ENCODE assay signal across 8 cellular contexts in the genomic region with DNA sequence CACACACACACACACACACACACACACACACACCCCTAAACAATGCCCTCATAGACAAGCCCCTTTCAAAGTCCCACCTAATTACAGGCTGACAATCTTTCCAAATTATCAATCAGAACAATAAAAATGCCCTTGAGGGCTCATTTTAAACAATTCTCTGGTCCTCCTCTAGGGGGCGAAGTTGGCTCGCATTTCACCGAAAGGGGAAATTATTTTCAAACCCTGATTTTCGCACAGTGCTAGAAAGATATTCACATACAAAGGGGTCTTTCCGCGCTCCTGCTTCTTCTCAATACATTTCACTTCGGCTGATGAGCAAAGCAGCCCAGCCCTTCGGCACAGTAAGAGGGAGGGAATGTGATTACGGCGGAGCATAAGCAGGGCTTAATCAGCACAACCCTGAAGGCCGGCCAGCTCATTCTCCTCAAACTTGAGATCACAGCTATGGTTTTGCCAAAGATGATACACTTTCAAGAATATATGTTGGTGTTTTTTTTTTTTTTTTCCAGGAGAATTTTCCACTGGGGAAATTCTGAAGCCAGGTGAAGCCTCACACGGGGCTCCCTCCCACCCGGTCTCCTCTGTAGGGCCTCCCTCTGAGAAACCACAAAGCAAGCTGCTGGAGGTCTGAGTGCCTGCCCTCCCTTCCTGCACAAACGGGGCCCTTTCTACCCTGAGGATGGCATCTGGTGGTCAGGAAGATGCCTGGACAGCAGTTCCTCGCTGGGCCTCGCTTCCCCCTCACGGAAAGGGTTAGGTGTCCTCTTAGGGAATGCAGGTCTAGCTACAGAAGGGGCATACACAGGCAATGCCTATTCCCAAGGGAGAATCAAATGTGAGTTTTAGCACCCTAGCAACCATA.
DNase-seq lines count a peak whose midpoint lies in the region; ATAC-seq and TF ChIP-seq lines count a peak whose summit lies in the region.

No MANE protein-coding gene starts in this region.

- intact Hi-C loops in vagina (cut with DNase I), result no loop called here

- no peaks in the 10 kb centered on the region for H3K27me3 Mint-ChIP-seq in neural crest cell (ENCODE audit: low read depth)

- peak overlapping the region; percentile 35 for H3K4me3 Mint-ChIP-seq in neural crest cell

- no peak for TF ChIP-seq POLR2A in vagina (IDR thresholded peaks at IDR 0.05)

- H3K27me3 ChIP-seq in vagina, result no peaks in the 10 kb centered on the region

- no peaks in the 10 kb centered on the region for H3K9me3 Mint-ChIP-seq in neural crest cell

- H3K4me3 ChIP-seq in HEK293 (ENCODE audit: low read depth, low read length), result peak overlapping the region; percentile 20
- H3K4me3 ChIP-seq in vagina, result peak overlapping the region in 1 of 2 donors; percentile 30

- H3K27ac ChIP-seq in HEK293 (ENCODE audit: extremely low read depth, low read depth, low read length) (no peak overlapping the region), vagina (peak overlapping the region; percentile 65)

- peak overlapping the region; percentile 82 for H3K27ac Mint-ChIP-seq in neural crest cell (ENCODE audit: unreplicated experiment)

- peak; percentile 62 for TF ChIP-seq CTCF in HEK293 (tag by site-specific recombination; IDR thresholded peaks at IDR 0.05)
- peak; percentile 84 for TF ChIP-seq CTCF in neural crest cell (conservative IDR thresholded peaks at IDR 0.05)
- peak; percentile 59 to 83 (median 80) for TF ChIP-seq CTCF in vagina (IDR thresholded peaks at IDR 0.05)

- H3K4me1 ChIP-seq in HEK293 (ENCODE audit: control insufficient read depth, insufficient read depth, low read length) (peaks cover 7% of the 10 kb centered on the region; the same call in 1 of the 2 replicates), vagina (peaks cover 20% of the 10 kb centered on the region)

- DNase-seq in EL (peak; percentile 91), NCI-H526 treated with DMSO at 0.1 percent for 48 hours (lab: John Stamatoyannopoulos, UW) (peak; percentile 25), activated T-cell treated with anti-CD3 and anti-CD28 coated beads for 24 hours (ENCODE audit: low read depth) (peak; percentile 19), fibroblast of the conjunctiva (ENCODE audit: low read depth) (peak; percentile 63), neural crest cell (ENCODE audit: low read depth, low spot score) (peak; percentile 69), vagina (ENCODE audit: extremely low spot score in 2 of 2) (peak in 1 of 2 donors; percentile 87)

- no peaks in the 10 kb centered on the region for H3K36me3 Mint-ChIP-seq in neural crest cell (ENCODE audit: low read depth)

- H3K9me3 ChIP-seq in HEK293 (ENCODE audit: control insufficient read depth, insufficient read depth, low read depth, low read length) (no peaks in the 10 kb centered on the region), vagina (no peaks in the 10 kb centered on the region)

- H3K36me3 ChIP-seq in HEK293 (ENCODE audit: control insufficient read depth in 2 of 2, insufficient read depth in 1 of 2, low read length in 2 of 2), result no peaks in the 10 kb centered on the region
- no peaks in the 10 kb centered on the region for H3K36me3 ChIP-seq in vagina

- H3K4me1 Mint-ChIP-seq in neural crest cell, result peaks cover 10% of the 10 kb centered on the region

- no peak for ATAC-seq in GM21526 (IDR thresholded peaks at IDR 0.05; ENCODE audit: low FRiP score, unreplicated experiment)

- POLR2A ChIA-PET in HEK293 (lab: Yijun Ruan, JAX), result interaction anchor here (0.5 to 1.7 kb wide), 9 partner anchors 16 to 420 kb away, joined by 3 to 8 read pairs (median 5); a partner anchor contains a TSS

- CTCF ChIA-PET in HEK293 (lab: Yijun Ruan, JAX), result interaction anchor here (0.6 to 7.5 kb wide), 53 partner anchors 10 to 721 kb away, joined by 3 to 80 read pairs (median 4); no protein-coding TSS in a partner anchor

TF ChIP-seq in HEK293, 187 proteins besides CTCF, POLR2A, EP300 and RAD21 (continues in another document):
- TF ChIP-seq ZEB2 (tag by site-specific recombination; IDR thresholded peaks at IDR 0.05) (peak; percentile 19; the same call in 1 of the 2 replicates), ZNF157 (tag by site-specific recombination; IDR thresholded peaks at IDR 0.05) (no peak), SP2 (tag by site-specific recombination; IDR thresholded peaks at IDR 0.05) (no peak), GLIS1 (tag by site-specific recombination; IDR thresholded peaks at IDR 0.05) (peak; percentile 96), SCRT2 (tag by site-specific recombination; IDR thresholded peaks at IDR 0.05) (no peak), GLI4 (tag by site-specific recombination; IDR thresholded peaks at IDR 0.05) (no peak), KLF16 (tag by site-specific recombination; IDR thresholded peaks at IDR 0.05) (no peak), ZNF600 (tag by site-specific recombination; IDR thresholded peaks at IDR 0.05) (peak; percentile 57; the same call in 1 of the 2 replicates), ZNF521 (tag by site-specific recombination; IDR thresholded peaks at IDR 0.05) (no peak), ZNF10 (tag by site-specific recombination; IDR thresholded peaks at IDR 0.05) (peak; percentile 65; the same call in 1 of the 2 replicates), ZNF624 (tag by site-specific recombination; IDR thresholded peaks at IDR 0.05) (no peak), ZNF155 (tag by site-specific recombination; IDR thresholded peaks at IDR 0.05) (no peak), ZNF768 (tag by site-specific recombination; IDR thresholded peaks at IDR 0.05) (no peak), ZNF37A (tag by site-specific recombination; IDR thresholded peaks at IDR 0.05) (no peak), ZNF202 (tag by site-specific recombination; IDR thresholded peaks at IDR 0.05; ENCODE audit: borderline replicate concordance) (no peak)
- TF ChIP-seq, protein P1, sequence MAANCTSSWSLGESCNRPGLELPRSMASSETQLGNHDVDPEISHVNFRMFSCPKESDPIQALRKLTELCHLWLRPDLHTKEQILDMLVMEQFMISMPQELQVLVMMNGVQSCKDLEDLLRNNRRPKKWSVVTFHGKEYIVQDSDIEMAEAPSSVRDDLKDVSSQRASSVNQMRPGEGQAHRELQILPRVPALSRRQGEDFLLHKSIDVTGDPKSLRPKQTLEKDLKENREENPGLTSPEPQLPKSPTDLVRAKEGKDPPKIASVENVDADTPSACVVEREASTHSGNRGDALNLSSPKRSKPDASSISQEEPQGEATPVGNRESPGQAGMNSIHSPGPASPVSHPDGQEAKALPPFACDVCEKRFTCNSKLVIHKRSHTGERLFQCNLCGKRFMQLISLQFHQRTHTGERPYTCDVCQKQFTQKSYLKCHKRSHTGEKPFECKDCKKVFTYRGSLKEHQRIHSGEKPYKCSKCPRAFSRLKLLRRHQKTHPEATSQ (tag by site-specific recombination; IDR thresholded peaks at IDR 0.05), result no peak
- TF ChIP-seq, protein P2, sequence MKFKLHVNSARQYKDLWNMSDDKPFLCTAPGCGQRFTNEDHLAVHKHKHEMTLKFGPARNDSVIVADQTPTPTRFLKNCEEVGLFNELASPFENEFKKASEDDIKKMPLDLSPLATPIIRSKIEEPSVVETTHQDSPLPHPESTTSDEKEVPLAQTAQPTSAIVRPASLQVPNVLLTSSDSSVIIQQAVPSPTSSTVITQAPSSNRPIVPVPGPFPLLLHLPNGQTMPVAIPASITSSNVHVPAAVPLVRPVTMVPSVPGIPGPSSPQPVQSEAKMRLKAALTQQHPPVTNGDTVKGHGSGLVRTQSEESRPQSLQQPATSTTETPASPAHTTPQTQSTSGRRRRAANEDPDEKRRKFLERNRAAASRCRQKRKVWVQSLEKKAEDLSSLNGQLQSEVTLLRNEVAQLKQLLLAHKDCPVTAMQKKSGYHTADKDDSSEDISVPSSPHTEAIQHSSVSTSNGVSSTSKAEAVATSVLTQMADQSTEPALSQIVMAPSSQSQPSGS (tag by site-specific recombination; IDR thresholded peaks at IDR 0.05; ENCODE audit: low read depth), result no peak
- TF ChIP-seq, protein P3, sequence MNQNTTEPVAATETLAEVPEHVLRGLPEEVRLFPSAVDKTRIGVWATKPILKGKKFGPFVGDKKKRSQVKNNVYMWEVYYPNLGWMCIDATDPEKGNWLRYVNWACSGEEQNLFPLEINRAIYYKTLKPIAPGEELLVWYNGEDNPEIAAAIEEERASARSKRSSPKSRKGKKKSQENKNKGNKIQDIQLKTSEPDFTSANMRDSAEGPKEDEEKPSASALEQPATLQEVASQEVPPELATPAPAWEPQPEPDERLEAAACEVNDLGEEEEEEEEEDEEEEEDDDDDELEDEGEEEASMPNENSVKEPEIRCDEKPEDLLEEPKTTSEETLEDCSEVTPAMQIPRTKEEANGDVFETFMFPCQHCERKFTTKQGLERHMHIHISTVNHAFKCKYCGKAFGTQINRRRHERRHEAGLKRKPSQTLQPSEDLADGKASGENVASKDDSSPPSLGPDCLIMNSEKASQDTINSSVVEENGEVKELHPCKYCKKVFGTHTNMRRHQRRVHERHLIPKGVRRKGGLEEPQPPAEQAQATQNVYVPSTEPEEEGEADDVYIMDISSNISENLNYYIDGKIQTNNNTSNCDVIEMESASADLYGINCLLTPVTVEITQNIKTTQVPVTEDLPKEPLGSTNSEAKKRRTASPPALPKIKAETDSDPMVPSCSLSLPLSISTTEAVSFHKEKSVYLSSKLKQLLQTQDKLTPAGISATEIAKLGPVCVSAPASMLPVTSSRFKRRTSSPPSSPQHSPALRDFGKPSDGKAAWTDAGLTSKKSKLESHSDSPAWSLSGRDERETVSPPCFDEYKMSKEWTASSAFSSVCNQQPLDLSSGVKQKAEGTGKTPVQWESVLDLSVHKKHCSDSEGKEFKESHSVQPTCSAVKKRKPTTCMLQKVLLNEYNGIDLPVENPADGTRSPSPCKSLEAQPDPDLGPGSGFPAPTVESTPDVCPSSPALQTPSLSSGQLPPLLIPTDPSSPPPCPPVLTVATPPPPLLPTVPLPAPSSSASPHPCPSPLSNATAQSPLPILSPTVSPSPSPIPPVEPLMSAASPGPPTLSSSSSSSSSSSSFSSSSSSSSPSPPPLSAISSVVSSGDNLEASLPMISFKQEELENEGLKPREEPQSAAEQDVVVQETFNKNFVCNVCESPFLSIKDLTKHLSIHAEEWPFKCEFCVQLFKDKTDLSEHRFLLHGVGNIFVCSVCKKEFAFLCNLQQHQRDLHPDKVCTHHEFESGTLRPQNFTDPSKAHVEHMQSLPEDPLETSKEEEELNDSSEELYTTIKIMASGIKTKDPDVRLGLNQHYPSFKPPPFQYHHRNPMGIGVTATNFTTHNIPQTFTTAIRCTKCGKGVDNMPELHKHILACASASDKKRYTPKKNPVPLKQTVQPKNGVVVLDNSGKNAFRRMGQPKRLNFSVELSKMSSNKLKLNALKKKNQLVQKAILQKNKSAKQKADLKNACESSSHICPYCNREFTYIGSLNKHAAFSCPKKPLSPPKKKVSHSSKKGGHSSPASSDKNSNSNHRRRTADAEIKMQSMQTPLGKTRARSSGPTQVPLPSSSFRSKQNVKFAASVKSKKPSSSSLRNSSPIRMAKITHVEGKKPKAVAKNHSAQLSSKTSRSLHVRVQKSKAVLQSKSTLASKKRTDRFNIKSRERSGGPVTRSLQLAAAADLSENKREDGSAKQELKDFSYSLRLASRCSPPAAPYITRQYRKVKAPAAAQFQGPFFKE (tag by site-specific recombination; IDR thresholded peaks at IDR 0.05; ENCODE audit: borderline replicate concordance), result no peak
